20 cellular contexts compared by ENCODE assay signal in the genomic region with DNA sequence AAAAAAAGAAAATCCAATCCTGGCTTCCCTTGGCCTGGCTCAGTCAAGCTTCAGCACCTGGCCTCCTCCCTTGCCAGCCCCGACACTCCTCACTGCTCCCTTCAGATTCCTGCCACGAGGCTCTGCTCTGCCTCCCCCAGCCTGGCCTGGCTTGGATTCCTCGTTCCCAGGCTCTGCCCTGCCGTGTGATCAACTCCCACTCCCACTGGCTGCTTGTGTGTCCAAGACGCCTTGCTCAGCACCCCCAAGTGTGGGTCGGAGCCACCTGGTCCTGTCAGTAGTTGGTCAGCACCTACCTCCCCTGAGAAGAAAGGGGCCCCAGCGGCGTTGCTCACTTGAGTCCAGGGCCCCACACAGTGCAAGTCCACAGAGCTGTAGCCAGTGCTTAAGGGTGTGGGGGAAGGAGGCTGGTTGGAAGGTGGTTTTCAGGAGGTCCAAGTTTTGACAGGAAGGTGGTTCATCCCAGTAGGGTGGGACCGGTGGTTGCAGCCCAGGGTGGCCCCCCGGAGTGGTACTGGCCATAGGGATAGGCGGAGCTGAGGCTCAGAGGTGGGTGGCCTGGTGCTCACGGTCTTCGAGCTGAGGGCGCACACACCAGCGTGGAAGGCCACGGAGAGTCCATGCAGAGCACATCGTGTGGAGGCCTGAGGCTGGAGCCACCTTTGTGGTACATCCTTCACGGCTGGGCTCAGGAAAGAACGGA. TPM values are rescaled to one million over a fixed set of nuclear protein-coding genes. Genes with fewer than 3 reads are reported as not detected.
DNase-seq lines count a peak whose midpoint lies in the region; ATAC-seq and TF ChIP-seq lines count a peak whose summit lies in the region.
"Had no signal": no experiment of that assay in that cellular context is flagged by ENCODE, and none has a peak within 500 bp of the region (broad histone marks: within the 10 kb centered on the region; RNA-seq: fewer than 3 reads in every experiment).

No MANE protein-coding gene starts in this region.

- TF ChIP-seq CTCF in endothelial cell (IDR thresholded peaks at IDR 0.05; ENCODE audit: unreplicated experiment) (no peak), spleen (IDR thresholded peaks at IDR 0.05 in 8 of 11, conservative IDR thresholded peaks at IDR 0.05 in 3 of 11) (no peak), colonic mucosa (IDR thresholded peaks at IDR 0.05) (no peak)

- H3K27me3 ChIP-seq in spleen (replicated peaks in 1 of 7) (no peaks in the 10 kb centered on the region), colonic mucosa (no peaks in the 10 kb centered on the region)
- H3K27me3 ChIP-seq: pancreas had no signal

- CTCF ChIA-PET in activated CD4-positive, alpha-beta memory T cell treated with anti-CD3 and anti-CD28 coated beads for 36 hours (lab: Charles Lee): interaction anchor here (0.6 to 0.9 kb wide), 2 partner anchors 15 to 17 kb away, joined by 3 to 4 read pairs; no protein-coding TSS in a partner anchor
- CTCF ChIA-PET in activated CD4-positive, alpha-beta memory T cell treated with anti-CD3 and anti-CD28 coated beads, Interleukin-2, amount 10 ng/mL, durations not matched to agents 7 days and 5 days (lab: Charles Lee): interaction anchor here (0.8 kb wide), 1 partner anchor 9 kb away, joined by 3 read pairs; no protein-coding TSS in a partner anchor

- H3K27ac ChIP-seq in spleen: peak overlapping the region in 3 of 8 donors; percentile 13 to 78 (median 17)
- no peak overlapping the region for H3K27ac ChIP-seq in colonic mucosa
- H3K27ac ChIP-seq: pancreas, SJCRH30 had no signal

- intact Hi-C loops in activated CD4-positive, alpha-beta memory T cell treated with anti-CD3 and anti-CD28 coated beads for 36 hours (cut with micrococcal nuclease): no loop called here
- intact Hi-C loops in spleen (cut with DNase I; ENCODE audit: low total_unique reads) (loop anchor here (10.0 kb wide), 2 partner anchors 47 to 157 kb away; a partner anchor contains a TSS), colonic mucosa (cut with DNase I) (loop anchor here (10.0 kb wide), 1 partner anchor 167 kb away; no protein-coding TSS in a partner anchor)

- H3K27ac Mint-ChIP-seq in activated CD4-positive, alpha-beta memory T cell treated with anti-CD3 and anti-CD28 coated beads for 36 hours: peak overlapping the region; percentile 51
- no peak overlapping the region for H3K27ac Mint-ChIP-seq in activated CD4-positive, alpha-beta memory T cell treated with anti-CD3 and anti-CD28 coated beads, Interleukin-2, amount 10 ng/mL, durations not matched to agents 7 days and 5 days
- H3K27ac Mint-ChIP-seq in T-helper 17 cell (peak overlapping the region; percentile 60), endothelial cell (ENCODE audit: unreplicated experiment) (no peak overlapping the region)

- H3K4me3 Mint-ChIP-seq in activated CD4-positive, alpha-beta memory T cell treated with anti-CD3 and anti-CD28 coated beads for 36 hours: no peak overlapping the region
- no peak overlapping the region for H3K4me3 Mint-ChIP-seq in activated CD4-positive, alpha-beta memory T cell treated with anti-CD3 and anti-CD28 coated beads, Interleukin-2, amount 10 ng/mL, durations not matched to agents 7 days and 5 days
- H3K4me3 Mint-ChIP-seq in T-helper 17 cell (no peak overlapping the region), endothelial cell (ENCODE audit: unreplicated experiment) (peak overlapping the region; percentile 67)
- H3K4me3 Mint-ChIP-seq: B cell; central memory CD8-positive, alpha-beta T cell had no signal

- POLR2A ChIA-PET in activated CD4-positive, alpha-beta memory T cell treated with anti-CD3 and anti-CD28 coated beads for 36 hours (lab: Charles Lee): no interaction called here
- POLR2A ChIA-PET in activated CD4-positive, alpha-beta memory T cell treated with anti-CD3 and anti-CD28 coated beads, Interleukin-2, amount 10 ng/mL, durations not matched to agents 7 days and 5 days (lab: Charles Lee): no interaction called here

- H3K4me1 ChIP-seq in spleen (peaks cover 34 to 71% (median 48%) of the 10 kb centered on the region in 6 donors), colonic mucosa (peaks cover 3% of the 10 kb centered on the region)
- H3K4me1 ChIP-seq: SJCRH30 had no signal

- peaks cover 4 to 100% (median 98%) of the 10 kb centered on the region in 6 donors for H3K36me3 ChIP-seq in spleen
- H3K36me3 ChIP-seq in colonic mucosa: peaks cover 22% of the 10 kb centered on the region
- H3K36me3 ChIP-seq: SJCRH30 had no signal

- no peaks in the 10 kb centered on the region for H3K27me3 Mint-ChIP-seq in activated CD4-positive, alpha-beta memory T cell treated with anti-CD3 and anti-CD28 coated beads for 36 hours
- H3K27me3 Mint-ChIP-seq in activated CD4-positive, alpha-beta memory T cell treated with anti-CD3 and anti-CD28 coated beads, Interleukin-2, amount 10 ng/mL, durations not matched to agents 7 days and 5 days: no peaks in the 10 kb centered on the region
- no peaks in the 10 kb centered on the region for H3K27me3 Mint-ChIP-seq in T-helper 17 cell
- peaks cover 10% of the 10 kb centered on the region for H3K27me3 Mint-ChIP-seq in endothelial cell (ENCODE audit: unreplicated experiment)
- H3K27me3 Mint-ChIP-seq: B cell; central memory CD8-positive, alpha-beta T cell had no signal

- H3K9me3 ChIP-seq in T-helper 17 cell (ENCODE audit: control insufficient read depth, low read length, poor library complexity, severe bottlenecking) (no peaks in the 10 kb centered on the region), spleen (no peaks in the 10 kb centered on the region), colonic mucosa (no peaks in the 10 kb centered on the region)
- H3K9me3 ChIP-seq: pancreas, SJCRH30 had no signal

- TF ChIP-seq POLR2A in spleen (IDR thresholded peaks at IDR 0.05): no peak

- no peak for ATAC-seq in T-helper 17 cell
- ATAC-seq: pancreas had no signal

- H3K4me3 ChIP-seq in spleen (no peak overlapping the region), colonic mucosa (no peak overlapping the region)
- H3K4me3 ChIP-seq: pancreas, SJCRH30 had no signal

- H3K4me1 Mint-ChIP-seq in activated CD4-positive, alpha-beta memory T cell treated with anti-CD3 and anti-CD28 coated beads for 36 hours (ENCODE audit: low read depth): peaks cover 14% of the 10 kb centered on the region
- H3K4me1 Mint-ChIP-seq in activated CD4-positive, alpha-beta memory T cell treated with anti-CD3 and anti-CD28 coated beads, Interleukin-2, amount 10 ng/mL, durations not matched to agents 7 days and 5 days: peaks cover 17% of the 10 kb centered on the region
- H3K4me1 Mint-ChIP-seq in T-helper 17 cell: peaks cover 29% of the 10 kb centered on the region
- H3K4me1 Mint-ChIP-seq in endothelial cell (ENCODE audit: unreplicated experiment): peaks cover 32% of the 10 kb centered on the region

- no peak for DNase-seq in activated CD4-positive, alpha-beta memory T cell treated with anti-CD3 and anti-CD28 coated beads for 36 hours
- DNase-seq in activated CD4-positive, alpha-beta memory T cell treated with anti-CD3 and anti-CD28 coated beads, Interleukin-2, amount 10 ng/mL, durations not matched to agents 7 days and 5 days: no peak
- DNase-seq in T-helper 17 cell (no peak), endothelial cell (ENCODE audit: low spot score) (no peak), spleen (peak; percentile 73), glomerular visceral epithelial cell (ENCODE audit: extremely low spot score) (no peak), colonic mucosa (no peak)
- DNase-seq in activated CD8-positive, alpha-beta memory T cell treated with anti-CD3 and anti-CD28 coated beads for 24 hours: no peak
- DNase-seq: amniotic stem cell; Calu3; EL; foreskin melanocyte; H7; Karpas-422; NCI-H1092; SJCRH30; stimulated activated CD4-positive, alpha-beta T cell treated with anti-CD3 and anti-CD28 coated beads, Interleukin-2, amount 100 ng/mL, for 24 hours had no signal

- peaks cover 41% of the 10 kb centered on the region for H3K36me3 Mint-ChIP-seq in activated CD4-positive, alpha-beta memory T cell treated with anti-CD3 and anti-CD28 coated beads for 36 hours
- peaks cover 53% of the 10 kb centered on the region for H3K36me3 Mint-ChIP-seq in activated CD4-positive, alpha-beta memory T cell treated with anti-CD3 and anti-CD28 coated beads, Interleukin-2, amount 10 ng/mL, durations not matched to agents 7 days and 5 days (ENCODE audit: low read depth)
- peaks cover 12% of the 10 kb centered on the region for H3K36me3 Mint-ChIP-seq in T-helper 17 cell (ENCODE audit: low read depth)
- H3K36me3 Mint-ChIP-seq in endothelial cell (ENCODE audit: low read depth, unreplicated experiment): peaks cover 6% of the 10 kb centered on the region

- H3K9me3 Mint-ChIP-seq in activated CD4-positive, alpha-beta memory T cell treated with anti-CD3 and anti-CD28 coated beads for 36 hours: no peaks in the 10 kb centered on the region
- no peaks in the 10 kb centered on the region for H3K9me3 Mint-ChIP-seq in activated CD4-positive, alpha-beta memory T cell treated with anti-CD3 and anti-CD28 coated beads, Interleukin-2, amount 10 ng/mL, durations not matched to agents 7 days and 5 days
- no peaks in the 10 kb centered on the region for H3K9me3 Mint-ChIP-seq in endothelial cell (ENCODE audit: unreplicated experiment)
- H3K9me3 Mint-ChIP-seq: central memory CD8-positive, alpha-beta T cell had no signal

- H3K9ac ChIP-seq in colonic mucosa (ENCODE audit: low read depth in 2 of 2, low read length in 2 of 2): no peak overlapping the region

- 89 to 96% (median 93%) methylated on average over 19 of the region's 19 CpGs for WGBS in spleen, 5 donors

RNA-seq across cellular contexts. Expression of a gene that starts 46.4 kb away (rescaled TPM):
- 10 to 100 TPM; 79.4 to 81.6 TPM for total RNA-seq in activated CD4-positive, alpha-beta memory T cell treated with anti-CD3 and anti-CD28 coated beads for 36 hours
- total RNA-seq in activated CD4-positive, alpha-beta memory T cell treated with anti-CD3 and anti-CD28 coated beads, Interleukin-2, amount 10 ng/mL, durations not matched to agents 7 days and 5 days: 10 to 100 TPM; 72.7 to 73.5 TPM
- 100 to 1,000 TPM; 129 to 138 TPM for total RNA-seq in T-helper 17 cell
- 3.0 TPM for total RNA-seq in endothelial cell (ENCODE audit: unreplicated experiment)
- total RNA-seq in spleen: 100 to 1,000 TPM in 3 of 7 donors, 10 to 100 TPM in 4; 85.9 to 131 (median 95.9) TPM
- 10 to 100 TPM; 12.3 to 30.8 (median 14.8) TPM for polyA plus RNA-seq in spleen
- total RNA-seq in colonic mucosa: 10 to 100 TPM; 24.1 to 33.3 TPM

Comparison
In these comparisons a context has a peak if more than half of its experiments do, and no peak if none do; other contexts are left out.
1. H3K27ac Mint-ChIP-seq: peak in activated CD4-positive, alpha-beta memory T cell treated with anti-CD3 and anti-CD28 coated beads for 36 hours (single experiment) and T-helper 17 cell (single experiment); none in activated CD4-positive, alpha-beta memory T cell treated with anti-CD3 and anti-CD28 coated beads, Interleukin-2, amount 10 ng/mL, durations not matched to agents 7 days and 5 days (single experiment) and endothelial cell (single experiment).